Comparison of ENCODE assay signal across 19 cellular contexts in the genomic region with DNA sequence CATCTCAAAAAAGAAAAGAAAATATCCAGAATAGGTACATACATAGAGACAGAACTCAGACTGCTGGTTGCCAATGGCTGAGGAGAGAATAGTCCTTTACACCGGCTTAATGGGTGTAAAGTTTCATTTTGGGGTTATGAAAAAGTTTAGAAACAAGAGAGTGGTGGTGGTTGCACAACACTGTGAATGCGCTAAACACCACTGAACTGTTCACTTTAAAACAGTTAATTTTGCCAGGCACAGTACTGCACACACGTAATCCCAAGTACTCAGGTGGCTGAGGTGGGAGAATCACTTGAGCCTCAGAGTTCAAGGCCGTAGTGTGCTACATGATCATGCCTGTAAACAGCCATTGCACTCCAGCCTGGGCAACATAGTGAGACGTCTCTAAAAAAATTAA.
"Had no signal": no experiment of that assay in that cellular context is flagged by ENCODE, and none has a peak within 500 bp of the region (broad histone marks: within the 10 kb centered on the region; RNA-seq: fewer than 3 reads in every experiment).

No MANE protein-coding gene starts in this region.

- DNase-seq: activated B cell treated with CpG ODN at 0.5 μM for 24 hours; activated CD4-positive, alpha-beta T cell treated with anti-CD3 and anti-CD28 coated beads, Interleukin-2, amount 50 U/mL, for 1 hour; activated naive CD4-positive, alpha-beta T cell treated with anti-CD3 and anti-CD28 coated beads, Interleukin-2, amount 50 U/mL, for 16 hours; activated T-cell treated with anti-CD3 and anti-CD28 coated beads, Interleukin-2, amount 50 U/mL, for 1 hour; amniotic stem cell; cerebellar nuclear complex; foreskin fibroblast; head of caudate nucleus; kidney; posterior cingulate gyrus; small intestine; thyroid gland had no signal

- ATAC-seq: esophagus mucosa had no signal

- H3K27ac Mint-ChIP-seq: activated B cell treated with CpG ODN at 0.5 μM for 24 hours; dendritic cell treated with granulocyte-macrophage colony-stimulating factor and Interleukin-4, amounts not matched to agents 40 ng/mL and 50 ng/mL, for 4 days; T-helper 1 cell treated with Interleukin-12 subunit alpha and Interleukin-12 subunit beta and Interleukin-4 antibody, amounts not matched to agents 30 μg/mL and 1 μg/mL, for 36 hours had no signal

- H3K4me3 Mint-ChIP-seq: activated B cell treated with CpG ODN at 0.5 μM for 24 hours; brain; dendritic cell treated with granulocyte-macrophage colony-stimulating factor and Interleukin-4, amounts not matched to agents 40 ng/mL and 50 ng/mL, for 4 days; T-helper 1 cell treated with Interleukin-12 subunit alpha and Interleukin-12 subunit beta and Interleukin-4 antibody, amounts not matched to agents 30 μg/mL and 1 μg/mL, for 36 hours had no signal

- H3K9me3 Mint-ChIP-seq: activated B cell treated with CpG ODN at 0.5 μM for 24 hours; dendritic cell treated with granulocyte-macrophage colony-stimulating factor and Interleukin-4, amounts not matched to agents 40 ng/mL and 50 ng/mL, for 4 days; T-helper 1 cell treated with Interleukin-12 subunit alpha and Interleukin-12 subunit beta and Interleukin-4 antibody, amounts not matched to agents 30 μg/mL and 1 μg/mL, for 36 hours had no signal

- H3K27ac ChIP-seq: neutrophil, right atrium auricular region, thyroid gland, vagina had no signal

- H3K36me3 ChIP-seq: neutrophil, thyroid gland, vagina had no signal

- H3K4me3 ChIP-seq: right atrium auricular region, thyroid gland, vagina had no signal

- H3K27me3 ChIP-seq: neutrophil, right atrium auricular region, thyroid gland, vagina had no signal

- H3K9me3 ChIP-seq: neutrophil, right atrium auricular region, thyroid gland, vagina had no signal

- H3K27me3 Mint-ChIP-seq: activated B cell treated with CpG ODN at 0.5 μM for 24 hours; dendritic cell treated with granulocyte-macrophage colony-stimulating factor and Interleukin-4, amounts not matched to agents 40 ng/mL and 50 ng/mL, for 4 days had no signal
